ENCODE assay signal across 32 cellular contexts in the genomic region with DNA sequence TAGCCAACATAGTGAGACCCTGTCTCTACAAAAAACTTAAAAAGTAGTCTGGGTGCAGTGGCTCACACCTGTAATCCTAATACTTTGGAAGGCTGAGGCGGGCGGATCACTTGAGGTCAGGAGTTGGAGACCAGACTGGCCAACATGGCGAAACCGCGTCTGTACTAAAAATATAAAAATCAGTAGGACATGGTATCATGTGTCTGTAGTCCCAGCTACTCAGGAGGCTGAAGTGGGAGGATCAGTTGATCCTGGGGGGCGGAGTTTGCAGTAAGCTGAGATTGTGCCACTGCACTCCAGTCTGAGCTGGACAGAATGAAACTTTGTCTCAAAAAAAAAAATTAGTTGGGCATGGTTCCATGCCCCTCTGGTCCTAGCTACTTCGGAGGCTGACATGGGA.
"Had no signal": no experiment of that assay in that cellular context is flagged by ENCODE, and none has a peak within 500 bp of the region (broad histone marks: within the 10 kb centered on the region; RNA-seq: fewer than 3 reads in every experiment).

No MANE protein-coding gene starts in this region.

- H3K9me3 Mint-ChIP-seq: activated naive CD4-positive, alpha-beta T cell treated with anti-CD3 and anti-CD28 coated beads, Interleukin-2, amount 10 ng/mL, durations not matched to agents 7 days and 5 days; activated naive CD8-positive, alpha-beta T cell treated with anti-CD3 and anti-CD28 coated beads, Interleukin-2, amount 10 ng/mL, durations not matched to agents 7 days and 5 days; activated T-helper 1 cell treated with anti-CD3 and anti-CD28 coated beads, Interleukin-12 subunit alpha, Interleukin-12 subunit beta, Interleukin-2, Interleukin-4 antibody, amounts not matched to agents 30 ng/mL and 10 ng/mL and 1 ng/mL, durations not matched to agents 14 hours and 24 hours and 36 hours; brain; memory B cell; naive thymus-derived CD8-positive, alpha-beta T cell; neural progenitor cell; T-helper 2 cell treated with Interferon-gamma antibody and Interleukin-4, amounts not matched to agents 5 μg/mL and 100 μg/mL, for 36 hours had no signal

- DNase-seq: activated CD4-positive, alpha-beta T cell treated with anti-CD3 and anti-CD28 coated beads for 48 hours; activated CD4-positive, alpha-beta T cell treated with anti-CD3 and anti-CD28 coated beads, Interleukin-2, amount 50 U/mL, for 48 hours; activated CD8-positive, alpha-beta memory T cell treated with anti-CD3 and anti-CD28 coated beads, Interleukin-2, amount 50 U/mL, for 4 hours; activated gamma-delta T cell; activated naive CD4-positive, alpha-beta T cell treated with anti-CD3 and anti-CD28 coated beads, Interleukin-2, amount 10 ng/mL, durations not matched to agents 7 days and 5 days; activated naive CD8-positive, alpha-beta T cell treated with anti-CD3 and anti-CD28 coated beads, Interleukin-2, amount 10 ng/mL, durations not matched to agents 7 days and 5 days; activated T-cell treated with anti-CD3 and anti-CD28 coated beads, Interleukin-2, amount 50 U/mL, for 1 hour; cerebellar nuclear complex; dorsolateral prefrontal cortex; effector memory CD4-positive, alpha-beta T cell; glutamatergic neuron; islet precursor cell; left colon; midbrain; naive thymus-derived CD8-positive, alpha-beta T cell; occipital lobe; right cardiac atrium; spleen; stimulated activated naive CD4-positive, alpha-beta T cell treated with Interleukin-2 at 50 U/mL for 16 hours; T-helper 1 cell; transverse colon; uterus had no signal

- H3K9me3 ChIP-seq: ascending aorta, gastrocnemius medialis, spleen, transverse colon, uterus had no signal

- H3K36me3 ChIP-seq: ascending aorta, cardiac muscle cell, gastrocnemius medialis, neural progenitor cell, spleen, transverse colon, uterus had no signal

- H3K27me3 ChIP-seq: ascending aorta, gastrocnemius medialis, neural progenitor cell, spleen, transverse colon, uterus had no signal

- H3K4me1 Mint-ChIP-seq: activated naive CD4-positive, alpha-beta T cell treated with anti-CD3 and anti-CD28 coated beads, Interleukin-2, amount 10 ng/mL, durations not matched to agents 7 days and 5 days; activated naive CD8-positive, alpha-beta T cell treated with anti-CD3 and anti-CD28 coated beads, Interleukin-2, amount 10 ng/mL, durations not matched to agents 7 days and 5 days; brain; neural progenitor cell had no signal

- H2AFZ ChIP-seq: neural progenitor cell had no signal

- H3K36me3 Mint-ChIP-seq: activated naive CD4-positive, alpha-beta T cell treated with anti-CD3 and anti-CD28 coated beads, Interleukin-2, amount 10 ng/mL, durations not matched to agents 7 days and 5 days; activated naive CD8-positive, alpha-beta T cell treated with anti-CD3 and anti-CD28 coated beads, Interleukin-2, amount 10 ng/mL, durations not matched to agents 7 days and 5 days; brain; memory B cell; naive thymus-derived CD8-positive, alpha-beta T cell; neural progenitor cell had no signal

- H3K4me2 ChIP-seq: neural progenitor cell had no signal

- H3K4me3 Mint-ChIP-seq: activated naive CD4-positive, alpha-beta T cell treated with anti-CD3 and anti-CD28 coated beads, Interleukin-2, amount 10 ng/mL, durations not matched to agents 7 days and 5 days; activated naive CD8-positive, alpha-beta T cell treated with anti-CD3 and anti-CD28 coated beads, Interleukin-2, amount 10 ng/mL, durations not matched to agents 7 days and 5 days; activated T-helper 1 cell treated with anti-CD3 and anti-CD28 coated beads, Interleukin-12 subunit alpha, Interleukin-12 subunit beta, Interleukin-2, Interleukin-4 antibody, amounts not matched to agents 30 ng/mL and 10 ng/mL and 1 ng/mL, durations not matched to agents 14 hours and 24 hours and 36 hours; brain; memory B cell; naive thymus-derived CD8-positive, alpha-beta T cell; neural progenitor cell; T-helper 2 cell treated with Interferon-gamma antibody and Interleukin-4, amounts not matched to agents 5 μg/mL and 100 μg/mL, for 36 hours had no signal

- H3K4me1 ChIP-seq: ascending aorta, gastrocnemius medialis, spleen, uterus had no signal

- H3K9ac ChIP-seq: neural progenitor cell had no signal

- H3K27ac Mint-ChIP-seq: activated naive CD4-positive, alpha-beta T cell treated with anti-CD3 and anti-CD28 coated beads, Interleukin-2, amount 10 ng/mL, durations not matched to agents 7 days and 5 days; activated naive CD8-positive, alpha-beta T cell treated with anti-CD3 and anti-CD28 coated beads, Interleukin-2, amount 10 ng/mL, durations not matched to agents 7 days and 5 days; activated T-helper 1 cell treated with anti-CD3 and anti-CD28 coated beads, Interleukin-12 subunit alpha, Interleukin-12 subunit beta, Interleukin-2, Interleukin-4 antibody, amounts not matched to agents 30 ng/mL and 10 ng/mL and 1 ng/mL, durations not matched to agents 14 hours and 24 hours and 36 hours; brain; memory B cell; naive thymus-derived CD8-positive, alpha-beta T cell; neural progenitor cell; T-helper 2 cell treated with Interferon-gamma antibody and Interleukin-4, amounts not matched to agents 5 μg/mL and 100 μg/mL, for 36 hours had no signal

- H3K4me3 ChIP-seq: ascending aorta, cardiac muscle cell, coronary artery, dorsolateral prefrontal cortex, gastrocnemius medialis, neural progenitor cell, spleen, transverse colon, uterus had no signal

- H3K27ac ChIP-seq: ascending aorta, cardiac muscle cell, coronary artery, dorsolateral prefrontal cortex, gastrocnemius medialis, neural progenitor cell, spleen, transverse colon, uterus, VCaP had no signal
